ENCODE assay signal across 24 cellular contexts in the genomic region with DNA sequence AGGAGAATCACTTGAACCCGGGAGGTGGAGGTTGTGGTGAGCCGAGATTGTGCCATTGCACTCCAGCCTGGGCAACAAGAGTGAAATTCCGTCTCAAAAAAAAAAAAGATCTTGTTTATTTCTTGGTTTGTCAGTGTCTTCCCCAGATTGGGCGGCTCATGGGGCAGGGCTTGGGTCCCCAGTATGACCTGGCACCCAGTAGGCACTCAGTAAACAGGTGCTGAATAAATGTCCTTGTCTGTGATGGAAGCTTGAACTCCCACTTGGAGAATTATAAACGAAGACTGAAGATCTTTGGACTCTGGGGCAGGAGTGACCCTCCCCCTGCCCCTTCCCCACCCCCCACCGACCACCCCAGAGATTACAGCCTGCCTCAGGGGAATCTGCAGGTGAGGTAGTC. TPM values are rescaled to one million over a fixed set of nuclear protein-coding genes. Genes with fewer than 3 reads are reported as not detected.
DNase-seq lines count a peak whose midpoint lies in the region; ATAC-seq and TF ChIP-seq lines count a peak whose summit lies in the region.
"Had no signal": no experiment of that assay in that cellular context is flagged by ENCODE, and none has a peak within 500 bp of the region (broad histone marks: within the 10 kb centered on the region; RNA-seq: fewer than 3 reads in every experiment).

No MANE protein-coding gene starts in this region.

- no peaks in the 10 kb centered on the region for H3K9me3 ChIP-seq in Caco-2
- H3K9me3 ChIP-seq in esophagus muscularis mucosa, result no peaks in the 10 kb centered on the region
- no peaks in the 10 kb centered on the region for H3K9me3 ChIP-seq in muscle layer of colon (ENCODE audit: low read length)
- H3K9me3 ChIP-seq: BLaER1, body of pancreas, suprapubic skin had no signal

- H3K4me1 Mint-ChIP-seq in Caco-2 (ENCODE audit: low read depth, unreplicated experiment), result no peaks in the 10 kb centered on the region
- H3K4me1 Mint-ChIP-seq: activated naive CD8-positive, alpha-beta T cell treated with anti-CD3 and anti-CD28 coated beads, Interleukin-2, amount 50 U/mL, for 24 hours; T-helper 17 cell had no signal

- H3K36me3 Mint-ChIP-seq in Caco-2 (ENCODE audit: insufficient read depth, unreplicated experiment), result no peaks in the 10 kb centered on the region
- H3K36me3 Mint-ChIP-seq: memory B cell, naive B cell had no signal

- no peak overlapping the region for H3K9ac ChIP-seq in muscle layer of colon (ENCODE audit: low read length)
- H3K9ac ChIP-seq: BLaER1, KMS-11 had no signal

- no peak for TF ChIP-seq CTCF in Caco-2 (IDR thresholded peaks at IDR 0.05; ENCODE audit: insufficient read depth in 1 of 2, low read depth in 1 of 2, low read length in 1 of 2, severe bottlenecking in 1 of 2, unreplicated experiment in 1 of 2)
- no peak for TF ChIP-seq CTCF in esophagus muscularis mucosa (IDR thresholded peaks at IDR 0.05)
- TF ChIP-seq CTCF in GM10248 (IDR thresholded peaks at IDR 0.05; ENCODE audit: control extremely low read depth, extremely low read depth, low read depth, missing control alignments), result no peak

- H3K27ac ChIP-seq in esophagus muscularis mucosa (replicated peaks in 1 of 4) (peak overlapping the region; percentile 77 to 88 (median 86)), muscle layer of colon (ENCODE audit: low read depth, low read length) (peak overlapping the region; percentile 72)
- H3K27ac ChIP-seq: BLaER1, body of pancreas, KMS-11, suprapubic skin, WERI-Rb-1 had no signal

- H3K27ac Mint-ChIP-seq in Caco-2 (ENCODE audit: unreplicated experiment), result peak overlapping the region; percentile 29
- H3K27ac Mint-ChIP-seq: activated naive CD8-positive, alpha-beta T cell treated with anti-CD3 and anti-CD28 coated beads, Interleukin-2, amount 50 U/mL, for 24 hours; memory B cell; naive B cell; T-helper 17 cell had no signal

- POLR2A ChIA-PET in Caco-2 (lab: Charles Lee) (interaction anchor here (0.8 to 1.0 kb wide), 2 partner anchors 24 to 52 kb away, joined by 4 to 10 read pairs; partner anchors contain the start of gene VMAC), GM10248 (lab: Yijun Ruan, JAX) (no interaction called here)

- H3K27me3 Mint-ChIP-seq in Caco-2 (ENCODE audit: insufficient read depth, unreplicated experiment), result no peaks in the 10 kb centered on the region

- peak overlapping the region; percentile 37 for H3K4me3 Mint-ChIP-seq in Caco-2 (ENCODE audit: unreplicated experiment)
- H3K4me3 Mint-ChIP-seq: activated naive CD8-positive, alpha-beta T cell treated with anti-CD3 and anti-CD28 coated beads, Interleukin-2, amount 50 U/mL, for 24 hours; memory B cell; naive B cell; T-helper 17 cell had no signal

- H3K4me3 ChIP-seq in Caco-2 (ENCODE audit: low read depth, low read length) (no peak overlapping the region), esophagus muscularis mucosa (peak overlapping the region in 1 of 4 donors; percentile 2), muscle layer of colon (ENCODE audit: low read depth in 1 of 2, low read length in 2 of 2) (no peak overlapping the region)
- H3K4me3 ChIP-seq: BLaER1, body of pancreas, suprapubic skin had no signal

- no peak for DNase-seq in Caco-2
- no peak for DNase-seq in esophagus muscularis mucosa (ENCODE audit: extremely low spot score)
- DNase-seq in GM10248 (ENCODE audit: extremely low spot score), result no peak
- DNase-seq: activated CD4-positive, alpha-beta T cell treated with anti-CD3 and anti-CD28 coated beads, Interleukin-2, amount 50 U/mL, for 4 hours; activated effector memory CD4-positive, alpha-beta T cell treated with Interleukin-2 at 50 U/mL for 16 hours; activated naive CD8-positive, alpha-beta T cell treated with anti-CD3 and anti-CD28 coated beads, Interleukin-2, amount 50 U/mL, for 24 hours; effector memory CD4-positive, alpha-beta T cell; naive B cell; NCI-H2171; NK-92 treated with Interleukin-12 subunit alpha and Interleukin-12 subunit beta, amount 100 ng/mL, for 24 hours; T-helper 17 cell; WERI-Rb-1 had no signal

- H3K4me1 ChIP-seq in Caco-2 (peaks cover 46% of the 10 kb centered on the region), esophagus muscularis mucosa (peaks cover 19 to 84% (median 60%) of the 10 kb centered on the region in 4 donors), muscle layer of colon (ENCODE audit: insufficient read depth, low read length) (peaks cover 26% of the 10 kb centered on the region)

- BruUV-seq in Caco-2 (replicated peaks; lab: Mats Ljungman, UMichigan), result no TSS peak

- ATAC-seq in GM21381 (IDR thresholded peaks at IDR 0.05; ENCODE audit: unreplicated experiment) (no peak), GM21619 (IDR thresholded peaks at IDR 0.05; ENCODE audit: unreplicated experiment) (no peak)
- ATAC-seq: activated naive CD8-positive, alpha-beta T cell treated with anti-CD3 and anti-CD28 coated beads, Interleukin-2, amount 50 U/mL, for 24 hours; esophagus mucosa; T-helper 17 cell had no signal

- H3K36me3 ChIP-seq in Caco-2 (ENCODE audit: control insufficient read depth, insufficient read depth, low read length) (no peaks in the 10 kb centered on the region), esophagus muscularis mucosa (no peaks in the 10 kb centered on the region), muscle layer of colon (ENCODE audit: insufficient read depth, low read length) (no peaks in the 10 kb centered on the region)
- H3K36me3 ChIP-seq: BLaER1, suprapubic skin, WERI-Rb-1 had no signal

- no peak for TF ChIP-seq POLR2A in esophagus muscularis mucosa (IDR thresholded peaks at IDR 0.05; ENCODE audit: low read depth)

- CTCF ChIA-PET in Caco-2 (lab: Charles Lee), result interaction anchor here (0.6 kb wide), 2 partner anchors 19 to 654 kb away, joined by 4 read pairs; no protein-coding TSS in a partner anchor
- CTCF ChIA-PET in GM10248 (lab: Yijun Ruan, JAX), result no interaction called here

- no peaks in the 10 kb centered on the region for H3K27me3 ChIP-seq in Caco-2 (replicated peaks; ENCODE audit: control insufficient read depth, insufficient read depth, low read length)
- peaks cover 0 to 15% (median 0%) of the 10 kb centered on the region in 4 donors for H3K27me3 ChIP-seq in esophagus muscularis mucosa
- H3K27me3 ChIP-seq in muscle layer of colon (ENCODE audit: control insufficient read depth in 1 of 2, insufficient read depth in 2 of 2, low read length in 2 of 2), result no peaks in the 10 kb centered on the region
- H3K27me3 ChIP-seq: BLaER1, body of pancreas had no signal

- no peaks in the 10 kb centered on the region for H3K9me3 Mint-ChIP-seq in Caco-2 (ENCODE audit: unreplicated experiment)
- H3K9me3 Mint-ChIP-seq: activated naive CD8-positive, alpha-beta T cell treated with anti-CD3 and anti-CD28 coated beads, Interleukin-2, amount 50 U/mL, for 24 hours; memory B cell; naive B cell had no signal

- WGBS in esophagus muscularis mucosa, result 16% methylated on average over 6 of the region's 6 CpGs

- intact Hi-C loops in Caco-2 (cut with micrococcal nuclease; ENCODE audit: unreplicated experiment) (no loop called here), esophagus muscularis mucosa (cut with DNase I) (no loop called here)

- no peak for TF ChIP-seq EP300 in esophagus muscularis mucosa (IDR thresholded peaks at IDR 0.05)

RNA-seq across cellular contexts. Expression of gene FUT5, which starts 9.9 kb away (rescaled TPM):
- not detected in 2 replicates for total RNA-seq in Caco-2 (2022)
- total RNA-seq in esophagus muscularis mucosa, result not detected
- total RNA-seq: body of pancreas, esophagus mucosa, HT-29, osteocyte, SK-MEL-5 had no signal

RNA-seq across cellular contexts. Expression of gene NDUFA11, which starts 23.4 kb away (rescaled TPM):
- total RNA-seq in Caco-2 (2022), result 272 and 274 TPM in 2 replicates
- total RNA-seq in esophagus muscularis mucosa, result 100 to 1,000 TPM; 292 to 378 (median 314) TPM

RNA-seq across cellular contexts. Expression of gene VMAC, which starts 24.5 kb away (rescaled TPM):
- total RNA-seq in Caco-2 (2022) (4.7 and 4.8 TPM in 2 replicates), esophagus muscularis mucosa (10 to 100 TPM in 1 of 4 donors, 1 to 10 TPM in 3; 5.0 to 12.5 (median 7.6) TPM)

RNA-seq across cellular contexts. Expression of gene FUT3, which starts 28.9 kb away (rescaled TPM):
- total RNA-seq in Caco-2 (2022) (0.26 and 0.34 TPM in 2 replicates), esophagus muscularis mucosa (under 1 TPM in 1 of 4 donors, not detected in 3; 0.57 TPM)
- total RNA-seq: osteocyte had no signal

RNA-seq across cellular contexts. Expression of gene CAPS, which starts 33.9 kb away (rescaled TPM):
- 5.8 and 7.2 TPM in 2 replicates for total RNA-seq in Caco-2 (2022)
- total RNA-seq in esophagus muscularis mucosa, result 10 to 100 TPM in 3 of 4 donors, 1 to 10 TPM in 1; 5.5 to 16.1 (median 15.2) TPM
